In the genomic region with DNA sequence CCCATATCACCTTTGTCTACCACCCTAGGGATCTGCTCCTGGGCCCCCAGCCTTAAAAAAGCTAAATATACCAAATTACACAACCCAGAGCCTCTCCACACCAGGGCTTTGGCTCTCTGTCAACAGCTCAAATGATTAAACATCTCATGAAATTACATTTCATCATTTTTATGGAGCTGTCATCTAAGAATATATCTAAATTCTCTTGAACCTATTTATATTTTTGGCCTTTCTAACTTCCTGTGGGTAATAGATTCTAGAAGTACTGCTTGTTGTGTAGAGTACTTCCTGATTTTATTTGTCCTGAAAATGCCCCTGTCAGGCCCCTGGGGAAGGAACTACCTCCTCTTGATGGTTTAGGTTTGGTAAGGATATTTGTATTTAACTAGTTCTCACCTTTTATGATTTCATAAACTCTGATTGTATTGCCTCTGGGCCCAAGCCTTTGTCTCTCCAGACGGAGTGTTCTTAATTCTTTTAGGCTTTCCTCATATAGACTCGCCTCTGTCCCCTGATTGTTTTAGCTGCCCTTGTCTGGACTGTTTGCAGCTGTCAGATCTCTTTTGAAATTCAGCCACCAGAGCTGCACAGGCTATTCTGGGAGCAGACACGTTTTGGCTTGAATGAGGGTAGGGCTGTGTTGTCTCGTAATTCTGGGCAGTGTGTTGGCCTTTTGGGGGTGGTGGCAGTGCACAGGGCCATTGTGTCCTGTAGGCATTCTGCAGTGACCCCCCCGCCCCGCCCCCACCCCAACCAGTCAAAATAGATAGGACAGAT, we compare ENCODE assay signal across 1 cellular context.
TF ChIP-seq lines count a peak whose summit lies in the region.

No MANE protein-coding gene starts in this region.

TF ChIP-seq in SK-N-SH treated with all-trans-retinoic acid at 6 μM for 48 hours, 23 proteins besides CTCF, POLR2A, EP300 and RAD21 (continued from another document):
- TF ChIP-seq OSR1 (CRISPR knock-in tag; IDR thresholded peaks at IDR 0.05) (no peak), ESRRG (CRISPR knock-in tag; IDR thresholded peaks at IDR 0.05) (no peak), ZFP3 (CRISPR knock-in tag; IDR thresholded peaks at IDR 0.05) (no peak)
- TF ChIP-seq, protein P1, sequence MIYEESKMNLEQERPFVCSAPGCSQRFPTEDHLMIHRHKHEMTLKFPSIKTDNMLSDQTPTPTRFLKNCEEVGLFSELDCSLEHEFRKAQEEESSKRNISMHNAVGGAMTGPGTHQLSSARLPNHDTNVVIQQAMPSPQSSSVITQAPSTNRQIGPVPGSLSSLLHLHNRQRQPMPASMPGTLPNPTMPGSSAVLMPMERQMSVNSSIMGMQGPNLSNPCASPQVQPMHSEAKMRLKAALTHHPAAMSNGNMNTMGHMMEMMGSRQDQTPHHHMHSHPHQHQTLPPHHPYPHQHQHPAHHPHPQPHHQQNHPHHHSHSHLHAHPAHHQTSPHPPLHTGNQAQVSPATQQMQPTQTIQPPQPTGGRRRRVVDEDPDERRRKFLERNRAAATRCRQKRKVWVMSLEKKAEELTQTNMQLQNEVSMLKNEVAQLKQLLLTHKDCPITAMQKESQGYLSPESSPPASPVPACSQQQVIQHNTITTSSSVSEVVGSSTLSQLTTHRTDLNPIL (CRISPR knock-in tag; IDR thresholded peaks at IDR 0.05; ENCODE audit: low read depth), result no peak
